Comparison of ENCODE assay signal across 10 cellular contexts in the genomic region with DNA sequence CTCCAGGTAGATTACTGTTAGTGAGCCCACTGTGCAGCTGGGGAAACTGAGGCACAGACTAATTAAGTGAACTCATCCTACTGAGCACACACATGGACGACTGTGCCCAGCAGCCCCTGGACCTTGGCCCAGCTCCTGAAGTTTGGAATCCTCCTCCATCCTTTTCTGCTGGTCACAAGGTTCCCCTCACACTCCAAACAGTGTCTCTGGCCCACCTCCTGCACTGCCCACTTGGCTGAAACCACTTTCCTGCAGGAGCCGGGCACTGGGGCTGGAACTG. TPM values are rescaled to one million over a fixed set of nuclear protein-coding genes. Genes with fewer than 3 reads are reported as not detected.
A peak's percentile ranks its signal among the peaks of the same experiment; 100 is the strongest.
DNase-seq lines count a peak whose midpoint lies in the region; ATAC-seq, FAIRE-seq and TF ChIP-seq lines count a peak whose summit lies in the region.
"Had no signal": no experiment of that assay in that cellular context is flagged by ENCODE, and none has a peak within 500 bp of the region (broad histone marks: within the 10 kb centered on the region; RNA-seq: fewer than 3 reads in every experiment).

No MANE protein-coding gene starts in this region.

- H3K4me3 ChIP-seq in heart right ventricle (peak overlapping the region in 7 of 10 donors; percentile 2 to 38 (median 30)), duodenal mucosa (ENCODE audit: low read depth in 1 of 2, low read length in 2 of 2) (peak overlapping the region; percentile 38 to 52), upper lobe of left lung (peak overlapping the region in 3 of 4 donors; percentile 9 to 74 (median 14))

- peaks cover 71 to 83% (median 79%) of the 10 kb centered on the region in 3 donors for H3K4me1 Mint-ChIP-seq in naive B cell

- peak overlapping the region in 5 of 6 donors; percentile 76 to 99 (median 96) for H3K27ac Mint-ChIP-seq in naive B cell

- peak overlapping the region; percentile 79 to 100 (median 96) for H3K4me3 Mint-ChIP-seq in naive B cell

- H3K9me3 Mint-ChIP-seq in naive B cell = no peaks in the 10 kb centered on the region

- peaks cover 0 to 10% of the 10 kb centered on the region in 2 donors for H3K36me3 Mint-ChIP-seq in naive B cell

- H3K36me3 ChIP-seq in heart right ventricle (no peaks in the 10 kb centered on the region), duodenal mucosa (ENCODE audit: control insufficient read depth in 1 of 2, insufficient read depth in 2 of 2, low read length in 2 of 2) (no peaks in the 10 kb centered on the region), upper lobe of left lung (no peaks in the 10 kb centered on the region)

- intact Hi-C loops in heart right ventricle (cut with DNase I) = no loop called here
- intact Hi-C loops in left cardiac atrium (cut with DNase I) = no loop called here

- peaks cover 25 to 88% (median 65%) of the 10 kb centered on the region in 9 donors for H3K4me1 ChIP-seq in heart right ventricle
- H3K4me1 ChIP-seq in duodenal mucosa (ENCODE audit: control insufficient read depth in 1 of 2, insufficient read depth in 2 of 2, low read length in 2 of 2) = peaks cover 70 to 75% of the 10 kb centered on the region in 2 donors
- H3K4me1 ChIP-seq in upper lobe of left lung = peaks cover 66 to 84% (median 77%) of the 10 kb centered on the region in 4 donors

- ATAC-seq in heart right ventricle (no peak), left cardiac atrium (no peak), naive B cell (ENCODE audit: low read depth in 2 of 2) (no peak), upper lobe of left lung (ENCODE audit: low FRiP score in 2 of 2) (no peak)

- TF ChIP-seq CTCF in heart right ventricle (IDR thresholded peaks at IDR 0.05) (no peak), upper lobe of left lung (IDR thresholded peaks at IDR 0.05) (no peak)

- TF ChIP-seq EP300 in upper lobe of left lung (IDR thresholded peaks at IDR 0.05) = no peak

- 19 to 33% methylated on average over 2 of the region's 2 CpGs for WGBS in heart right ventricle, 2 donors
- WGBS in upper lobe of left lung, 2 donors = 31 to 45% methylated on average over 2 of the region's 2 CpGs

- H3K27me3 ChIP-seq in heart right ventricle (no peaks in the 10 kb centered on the region), duodenal mucosa (ENCODE audit: control insufficient read depth in 1 of 2, insufficient read depth in 2 of 2, low read length in 2 of 2) (no peaks in the 10 kb centered on the region), upper lobe of left lung (no peaks in the 10 kb centered on the region)

- H3K27ac ChIP-seq in heart right ventricle (peak overlapping the region; percentile 87 to 97 (median 94)), duodenal mucosa (ENCODE audit: low read depth, low read length) (no peak overlapping the region), upper lobe of left lung (peak overlapping the region; percentile 91 to 95 (median 94))

- in situ Hi-C loops in G401 (cut with HindIII; ENCODE audit: low sequenced_read_pairs) = no loop called here

- no peak for TF ChIP-seq POLR2A in upper lobe of left lung (IDR thresholded peaks at IDR 0.05)
- no peak for TF ChIP-seq POLR2A in GM12891 (IDR thresholded peaks at IDR 0.05; ENCODE audit: low read depth, low read length)

- H3K9ac ChIP-seq in duodenal mucosa (ENCODE audit: low read depth in 1 of 2, low read length in 2 of 2) = peak overlapping the region; percentile 48 to 50

- no peaks in the 10 kb centered on the region for H3K27me3 Mint-ChIP-seq in naive B cell

- H3K9me3 ChIP-seq in heart right ventricle = no peaks in the 10 kb centered on the region
- no peaks in the 10 kb centered on the region for H3K9me3 ChIP-seq in duodenal mucosa (ENCODE audit: control insufficient read depth in 1 of 2, low read length in 2 of 2)
- no peaks in the 10 kb centered on the region for H3K9me3 ChIP-seq in upper lobe of left lung

- DNase-seq in heart right ventricle = no peak
- DNase-seq in left cardiac atrium = no peak
- DNase-seq in naive B cell = no peak
- no peak for DNase-seq in upper lobe of left lung
- DNase-seq in G401 (ENCODE audit: low spot score) = no peak
- no peak for DNase-seq in dermis blood vessel endothelial cell
- no peak for DNase-seq in GM12891 (ENCODE audit: insufficient read length, low spot score)
- DNase-seq: KG1, SIG-M5 had no signal

- FAIRE-seq in GM12891 (lab: Jason Lieb, UNC) = no peak

TF ChIP-seq in GM12891, 5 proteins besides CTCF, POLR2A, EP300 and RAD21:
- TF ChIP-seq POLR2AphosphoS5 (IDR thresholded peaks at IDR 0.05; ENCODE audit: low read depth, low read length) (no peak), SPI1 (IDR thresholded peaks at IDR 0.05; ENCODE audit: low read depth, low read length) (no peak), POU2F2 (IDR thresholded peaks at IDR 0.05; ENCODE audit: low read depth, low read length) (no peak), PAX5 (IDR thresholded peaks at IDR 0.05; ENCODE audit: insufficient read depth, low read length, severe bottlenecking) (no peak), TAF1 (IDR thresholded peaks at IDR 0.05; ENCODE audit: low read depth, low read length) (no peak)
TF ChIP-seq in GM12891: peak in this region for 0.

RNA-seq across cellular contexts. Expression of gene RHBDF2, which starts 3.6 kb away (rescaled TPM):
- 10 to 100 TPM in 4 of 10 donors, 1 to 10 TPM in 6; 6.5 to 33.1 (median 7.7) TPM for total RNA-seq in heart right ventricle
- 10 to 100 TPM; 13.5 to 27.0 TPM for polyA plus RNA-seq in heart right ventricle
- 10 to 100 TPM; 16.0 to 18.9 TPM for total RNA-seq in left cardiac atrium
- 100 to 1,000 TPM in 1 of 6 donors, 10 to 100 TPM in 5; 44.0 to 148 (median 51.7) TPM for polyA plus RNA-seq in naive B cell (ENCODE audit: low read depth in 6 of 6)
- total RNA-seq in upper lobe of left lung = 100 to 1,000 TPM in 2 of 6 donors, 10 to 100 TPM in 4; 34.3 to 137 (median 47.6) TPM
- 4.1 and 13.1 TPM in 2 replicates for total RNA-seq in G401 (2014; rRNA removed; shearing (Covaris generic))
- total RNA-seq in dermis blood vessel endothelial cell = 34.5 and 35.5 TPM in 2 replicates
- 11.8 TPM for polyA plus RNA-seq in GM12891 (2012; ENCODE audit: low read depth, missing spikeins)

RNA-seq across cellular contexts. Expression of gene AANAT, which starts 30.2 kb away (rescaled TPM):
- total RNA-seq in heart right ventricle (under 1 TPM in 1 of 10 donors, not detected in 9; 0.98 TPM), left cardiac atrium (not detected), upper lobe of left lung (not detected), dermis blood vessel endothelial cell (not detected in 2 replicates)
- polyA plus RNA-seq in heart right ventricle (under 1 TPM in 1 of 2 donors, not detected in 1; 0.73 TPM), naive B cell (ENCODE audit: low read depth in 6 of 6) (1 to 10 TPM in 1 of 6 donors, under 1 TPM in 2, not detected in 3; 0.24 to 1.2 (median 0.43) TPM)
- not detected in 2 replicates for total RNA-seq in G401 (2014; rRNA removed; shearing (Covaris generic))
- 0.13 TPM for polyA plus RNA-seq in GM12891 (2012; ENCODE audit: low read depth, missing spikeins)

RNA-seq across cellular contexts. Expression of gene CYGB, which starts 39.9 kb away (rescaled TPM):
- total RNA-seq in heart right ventricle = 10 to 100 TPM in 9 of 10 donors, 1 to 10 TPM in 1; 9.3 to 50.5 (median 17.9) TPM
- polyA plus RNA-seq in heart right ventricle = 10 to 100 TPM; 36.0 to 57.7 TPM
- 10 to 100 TPM; 45.7 to 70.8 TPM for total RNA-seq in left cardiac atrium
- polyA plus RNA-seq in naive B cell (ENCODE audit: low read depth in 6 of 6) = 1 to 10 TPM in 2 of 6 donors, under 1 TPM in 4; 0.21 to 2.4 (median 0.79) TPM
- total RNA-seq in upper lobe of left lung = 10 to 100 TPM in 5 of 6 donors, 1 to 10 TPM in 1; 6.4 to 33.9 (median 16.6) TPM
- total RNA-seq in G401 (2014; rRNA removed; shearing (Covaris generic)) = 3.1 and 3.3 TPM in 2 replicates
- 1.6 and 4.4 TPM in 2 replicates for total RNA-seq in dermis blood vessel endothelial cell
- polyA plus RNA-seq in GM12891 (2012; ENCODE audit: low read depth, missing spikeins) = not detected

RNA-seq across cellular contexts. Expression of gene PRCD, which starts 42.2 kb away (rescaled TPM):
- total RNA-seq in heart right ventricle (1 to 10 TPM; 1.5 to 5.4 (median 2.4) TPM), left cardiac atrium (1 to 10 TPM; 5.5 to 7.7 TPM), upper lobe of left lung (10 to 100 TPM in 1 of 6 donors, 1 to 10 TPM in 4, not detected in 1; 3.0 to 13.9 (median 7.2) TPM), dermis blood vessel endothelial cell (0.19 and 0.68 TPM in 2 replicates)
- polyA plus RNA-seq in heart right ventricle (10 to 100 TPM in 1 of 2 donors, 1 to 10 TPM in 1; 3.7 to 17.3 TPM), naive B cell (ENCODE audit: low read depth in 6 of 6) (10 to 100 TPM; 21.6 to 54.4 (median 34.3) TPM)
- 9.4 and 12.2 TPM in 2 replicates for total RNA-seq in G401 (2014; rRNA removed; shearing (Covaris generic))
- polyA plus RNA-seq in GM12891 (2012; ENCODE audit: low read depth, missing spikeins) = 0.23 TPM

RNA-seq across cellular contexts. Expression of gene UBE2O, which starts 44.7 kb away (rescaled TPM):
- total RNA-seq in heart right ventricle (10 to 100 TPM; 31.0 to 39.0 (median 36.9) TPM), left cardiac atrium (10 to 100 TPM; 28.3 to 29.1 TPM), upper lobe of left lung (10 to 100 TPM; 20.5 to 55.5 (median 27.7) TPM), dermis blood vessel endothelial cell (20.9 and 27.8 TPM in 2 replicates)
- polyA plus RNA-seq in heart right ventricle (10 to 100 TPM in 1 of 2 donors, 1 to 10 TPM in 1; 9.1 to 22.5 TPM), naive B cell (ENCODE audit: low read depth in 6 of 6) (10 to 100 TPM; 11.0 to 26.0 (median 16.4) TPM)
- 30.5 and 34.9 TPM in 2 replicates for total RNA-seq in G401 (2014; rRNA removed; shearing (Covaris generic))
- 14.6 TPM for polyA plus RNA-seq in GM12891 (2012; ENCODE audit: low read depth, missing spikeins)
